In the genomic region with DNA sequence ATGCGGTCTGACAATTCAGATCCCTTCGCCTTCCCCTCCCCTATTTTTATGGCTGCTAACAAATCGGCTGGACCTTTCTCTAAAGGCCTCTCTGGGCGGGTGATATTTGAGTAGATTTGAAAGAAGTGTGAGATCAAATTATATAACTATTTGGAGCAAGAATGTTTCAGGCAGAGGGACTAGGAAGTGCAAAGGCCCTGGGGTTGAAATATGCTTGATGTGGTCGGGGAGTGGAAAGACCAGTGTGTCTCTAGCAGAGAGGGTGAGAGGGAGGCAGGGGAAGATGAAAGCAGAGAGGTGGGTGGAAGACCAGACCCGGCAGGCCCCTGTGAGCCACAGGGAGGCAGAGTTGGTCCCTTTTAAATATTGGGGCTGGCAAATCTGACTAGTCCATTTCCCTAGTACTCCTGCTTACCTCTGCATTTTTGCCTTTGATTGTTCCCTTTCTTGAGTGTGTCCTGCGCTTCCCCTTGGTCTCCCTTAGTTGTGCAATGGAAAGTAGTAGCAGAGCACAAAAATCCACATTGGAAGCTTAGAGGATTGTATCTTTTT, we compare ENCODE assay signal across 14 cellular contexts. TPM values are rescaled to one million over a fixed set of nuclear protein-coding genes. Genes with fewer than 3 reads are reported as not detected.
A peak's percentile ranks its signal among the peaks of the same experiment; 100 is the strongest.
DNase-seq lines count a peak whose midpoint lies in the region; ATAC-seq and TF ChIP-seq lines count a peak whose summit lies in the region.
"Had no signal": no experiment of that assay in that cellular context is flagged by ENCODE, and none has a peak within 500 bp of the region (broad histone marks: within the 10 kb centered on the region; RNA-seq: fewer than 3 reads in every experiment).

No MANE protein-coding gene starts in this region.

- H3K9me3 ChIP-seq in RWPE2 (ENCODE audit: severe bottlenecking) (no peaks in the 10 kb centered on the region), right cardiac atrium (ENCODE audit: control insufficient read depth, low read length) (no peaks in the 10 kb centered on the region), aorta (ENCODE audit: control insufficient read depth, low read length) (no peaks in the 10 kb centered on the region), spleen (no peaks in the 10 kb centered on the region)

- H3K27me3 ChIP-seq in RWPE2 (ENCODE audit: insufficient read depth, poor library complexity, severe bottlenecking) (no peaks in the 10 kb centered on the region), right cardiac atrium (ENCODE audit: control insufficient read depth, insufficient read depth) (no peaks in the 10 kb centered on the region), aorta (ENCODE audit: control insufficient read depth in 1 of 2, insufficient read depth in 2 of 2, low read length in 1 of 2) (no peaks in the 10 kb centered on the region), spleen (replicated peaks in 1 of 7) (no peaks in the 10 kb centered on the region)

- TF ChIP-seq POLR2A in spleen (IDR thresholded peaks at IDR 0.05): no peak

- H3K27ac ChIP-seq in RWPE2 (ENCODE audit: poor library complexity, severe bottlenecking) (no peak overlapping the region), right cardiac atrium (ENCODE audit: low read length) (no peak overlapping the region), aorta (ENCODE audit: low read depth in 1 of 2, low read length in 2 of 2) (no peak overlapping the region), spleen (no peak overlapping the region)

- DNase-seq in stimulated activated CD4-positive, alpha-beta T cell treated with anti-CD3 and anti-CD28 coated beads, Interleukin-15, amount 100 ng/mL, for 24 hours: peak; percentile 30
- no peak for DNase-seq in stimulated activated CD4-positive, alpha-beta T cell treated with anti-CD3 and anti-CD28 coated beads, Interleukin-2, amount 100 ng/mL, for 48 hours
- DNase-seq in RWPE2 (ENCODE audit: low spot score): no peak
- no peak for DNase-seq in right cardiac atrium
- DNase-seq in aorta: no peak
- DNase-seq in NOMO-1 treated with DMSO at 0.1 percent for 48 hours (lab: John Stamatoyannopoulos, UW; ENCODE audit: unreplicated experiment): no peak
- DNase-seq in spleen: no peak
- DNase-seq in stimulated activated CD4-positive, alpha-beta T cell treated with anti-CD3 and anti-CD28 coated beads, Interleukin-4, amount 100 ng/mL, for 1 hour: no peak
- DNase-seq: activated T-cell treated with anti-CD3 and anti-CD28 coated beads, Interleukin-2, amount 50 U/mL, for 1 hour; central memory CD4-positive, alpha-beta T cell; HFFc6; immature natural killer cell; naive thymus-derived CD4-positive, alpha-beta T cell; stimulated activated CD8-positive, alpha-beta memory T cell treated with anti-CD3 and anti-CD28 coated beads, Interleukin-4, amount 100 ng/mL, for 48 hours had no signal

- intact Hi-C loops in right cardiac atrium (cut with DNase I): no loop called here
- intact Hi-C loops in aorta (cut with DNase I): no loop called here
- intact Hi-C loops in spleen (cut with DNase I; ENCODE audit: low total_unique reads): no loop called here

- H3K4me3 ChIP-seq in RWPE2 (ENCODE audit: severe bottlenecking) (no peak overlapping the region), right cardiac atrium (ENCODE audit: low read length) (no peak overlapping the region), aorta (ENCODE audit: low read length in 2 of 2) (no peak overlapping the region), spleen (no peak overlapping the region)

- H3K36me3 ChIP-seq in RWPE2 (ENCODE audit: low read depth): no peaks in the 10 kb centered on the region
- H3K36me3 ChIP-seq in aorta (ENCODE audit: control insufficient read depth in 1 of 2, insufficient read depth in 2 of 2, low read length in 1 of 2): no peaks in the 10 kb centered on the region
- H3K36me3 ChIP-seq in spleen: no peaks in the 10 kb centered on the region

- ATAC-seq in RWPE2 (ENCODE audit: low read depth): no peak
- ATAC-seq in right cardiac atrium: peak; percentile 25 to 48
- ATAC-seq in aorta (ENCODE audit: low FRiP score): peak; percentile 53
- ATAC-seq: naive thymus-derived CD4-positive, alpha-beta T cell had no signal

- peaks cover 11% of the 10 kb centered on the region for H3K4me1 ChIP-seq in RWPE2 (ENCODE audit: insufficient read depth, poor library complexity, severe bottlenecking)
- peaks cover 19% of the 10 kb centered on the region for H3K4me1 ChIP-seq in right cardiac atrium (ENCODE audit: control insufficient read depth, insufficient read depth, low read length)
- no peaks in the 10 kb centered on the region for H3K4me1 ChIP-seq in aorta (ENCODE audit: control insufficient read depth in 1 of 2, insufficient read depth in 2 of 2, low read length in 2 of 2)
- H3K4me1 ChIP-seq in spleen: peaks cover 0 to 62% (median 15%) of the 10 kb centered on the region in 6 donors

- WGBS in right cardiac atrium: 89% methylated on average over 7 of the region's 7 CpGs
- 89 to 93% methylated on average over 7 of the region's 7 CpGs for WGBS in aorta, 2 donors
- 82 to 90% (median 83%) methylated on average over 7 of the region's 7 CpGs for WGBS in spleen, 5 donors

- peak; percentile 20 for TF ChIP-seq CTCF in RWPE2 (IDR thresholded peaks at IDR 0.05; ENCODE audit: poor library complexity, severe bottlenecking)
- TF ChIP-seq CTCF in spleen (IDR thresholded peaks at IDR 0.05 in 8 of 11, conservative IDR thresholded peaks at IDR 0.05 in 3 of 11): peak in 2 of 11 experiments; percentile 25 to 35

RNA-seq across cellular contexts. Expression of gene SLCO3A1, which starts 32.3 kb away (rescaled TPM):
- 10 to 100 TPM; 37.4 to 52.0 (median 46.2) TPM for total RNA-seq in right cardiac atrium
- 42.1 TPM for polyA plus RNA-seq in right cardiac atrium
- 10 to 100 TPM; 39.7 to 60.7 TPM for total RNA-seq in aorta
- polyA plus RNA-seq in aorta: 10 to 100 TPM in 1 of 2 donors, 1 to 10 TPM in 1; 9.6 to 29.1 TPM
- 10 to 100 TPM; 35.9 to 79.5 (median 56.5) TPM for total RNA-seq in spleen
- polyA plus RNA-seq in spleen: 10 to 100 TPM in 1 of 3 donors, 1 to 10 TPM in 2; 7.5 to 11.1 (median 8.0) TPM
